8 cellular contexts compared by ENCODE assay signal in genomic region chr4:25180524-25181131, GRCh38. TPM values are rescaled to one million over a fixed set of nuclear protein-coding genes. Genes with fewer than 3 reads are reported as not detected.
DNase-seq lines count a peak whose midpoint lies in the region; ATAC-seq, FAIRE-seq and TF ChIP-seq lines count a peak whose summit lies in the region.

No MANE protein-coding gene starts in this region.

- no peaks in the 10 kb centered on the region for H3K27me3 ChIP-seq in AG04450 (ENCODE audit: control insufficient read depth, insufficient read depth, low read length)
- no peaks in the 10 kb centered on the region for H3K27me3 ChIP-seq in heart right ventricle

- TF ChIP-seq CTCF in AG04450 (IDR thresholded peaks at IDR 0.05; ENCODE audit: low read depth, low read length) (peak; percentile 71), GM12874 (IDR thresholded peaks at IDR 0.05; ENCODE audit: insufficient read depth, low read depth, low read length) (peak; percentile 57; the same call in 1 of the 2 replicates), heart right ventricle (IDR thresholded peaks at IDR 0.05) (peak in 8 of 9 donors; percentile 16 to 67 (median 60))

- WGBS in heart right ventricle, 2 donors, result 58 to 66% methylated on average over 3 of the region's 3 CpGs

- DNase-seq in AG04450 (ENCODE audit: low read depth, low spot score) (no peak), NCI-H1092 (lab: John Stamatoyannopoulos, UW) (peak; percentile 16), heart right ventricle (no peak), H54 (ENCODE audit: insufficient read length, low spot score) (no peak)
- DNase-seq in activated CD4-positive, alpha-beta T cell treated with anti-CD3 and anti-CD28 coated beads, Interleukin-2, amount 50 U/mL, for 48 hours, result peak; percentile 15 to 33
- DNase-seq in stimulated activated CD4-positive, alpha-beta T cell treated with anti-CD3 and anti-CD28 coated beads, Interleukin-4, amount 100 ng/mL, for 24 hours, result peak; percentile 45

- no peaks in the 10 kb centered on the region for H3K36me3 ChIP-seq in heart right ventricle

- FAIRE-seq in H54 (lab: Jason Lieb, UNC), result no peak

- H3K27ac ChIP-seq in AG04450 (ENCODE audit: low read depth, low read length), result no peak overlapping the region
- H3K27ac ChIP-seq in heart right ventricle, result no peak overlapping the region

- POLR2A ChIA-PET in AG04450 (lab: Yijun Ruan, JAX), result no interaction called here

- TF ChIP-seq POLR2A in H54 (IDR thresholded peaks at IDR 0.05; ENCODE audit: low read depth, low read length), result no peak

- intact Hi-C loops in heart right ventricle (cut with DNase I), result loop anchor here in 3 of 10 donors (5.0 to 10.0 kb wide), 3 partner anchors 52 to 194 kb away; partner anchors contain the start of genes ANAPC4 (in 1 of the 3) and PI4K2B (in 1 of the 3)

- ATAC-seq in HG02610 (IDR thresholded peaks at IDR 0.05; ENCODE audit: unreplicated experiment) (peak; percentile 80), heart right ventricle (peak in 4 of 8 donors; percentile 52 to 77 (median 66))

- H3K4me3 ChIP-seq in AG04450 (ENCODE audit: low read depth, low read length) (no peak overlapping the region), heart right ventricle (no peak overlapping the region)

- no peaks in the 10 kb centered on the region for H3K9me3 ChIP-seq in AG04450 (ENCODE audit: control insufficient read depth, insufficient read depth, low read length)
- H3K9me3 ChIP-seq in heart right ventricle, result no peaks in the 10 kb centered on the region

- CTCF ChIA-PET in AG04450 (lab: Charles Lee), result interaction anchor here (0.5 to 3.1 kb wide), 11 partner anchors 11 to 199 kb away, joined by 3 to 47 read pairs (median 4); partner anchors contain the start of gene ZCCHC4

- H3K4me1 ChIP-seq in heart right ventricle, result peaks cover 0 to 4% (median 0%) of the 10 kb centered on the region in 9 donors

RNA-seq across cellular contexts. Expression of gene SEPSECS, which starts 20.4 kb away (rescaled TPM):
- 4.7 and 6.2 TPM in 2 replicates for polyA plus RNA-seq in AG04450 (2011; rRNA removed)
- 3.9 and 4.6 TPM in 2 replicates for polyA minus RNA-seq in AG04450 (2011; rRNA and poly(A)+ RNA removed)
- total RNA-seq in heart right ventricle, result 1 to 10 TPM; 2.9 to 9.1 (median 6.2) TPM
- 1 to 10 TPM; 1.3 to 6.0 TPM for polyA plus RNA-seq in heart right ventricle

RNA-seq across cellular contexts. Expression of gene PI4K2B, which starts 53.2 kb away (rescaled TPM):
- polyA plus RNA-seq in AG04450 (2011; rRNA removed) (8.0 and 11.8 TPM in 2 replicates), heart right ventricle (1 to 10 TPM; 3.0 to 3.2 TPM)
- 1.9 and 4.5 TPM in 2 replicates for polyA minus RNA-seq in AG04450 (2011; rRNA and poly(A)+ RNA removed)
- total RNA-seq in heart right ventricle, result 1 to 10 TPM; 1.6 to 6.0 (median 2.1) TPM

Comparison
In these comparisons a context has a peak if more than half of its experiments do, and no peak if none do; other contexts are left out.
1. DNase-seq: peak in NCI-H1092 (single experiment), activated CD4-positive, alpha-beta T cell treated with anti-CD3 and anti-CD28 coated beads, Interleukin-2, amount 50 U/mL, for 48 hours (2 of 2) and stimulated activated CD4-positive, alpha-beta T cell treated with anti-CD3 and anti-CD28 coated beads, Interleukin-4, amount 100 ng/mL, for 24 hours (single experiment); none in AG04450 (single experiment), heart right ventricle (0 of 2) and H54 (single experiment).
2. Peak in every context shown above with its lines, with median percentiles within 50 percentile points of each other: CTCF ChIP-seq.